In genomic region chr6:17638212-17638611, GRCh38 we compare ENCODE assay signal across 23 cellular contexts. TPM values are rescaled to one million over a fixed set of nuclear protein-coding genes. Genes with fewer than 3 reads are reported as not detected.
DNase-seq lines count a peak whose midpoint lies in the region; ATAC-seq and TF ChIP-seq lines count a peak whose summit lies in the region.
"Had no signal": no experiment of that assay in that cellular context is flagged by ENCODE, and none has a peak within 500 bp of the region (broad histone marks: within the 10 kb centered on the region; RNA-seq: fewer than 3 reads in every experiment).

No MANE protein-coding gene starts in this region.

- no peak overlapping the region for H3K4me3 Mint-ChIP-seq in CD8-positive, alpha-beta memory T cell
- H3K4me3 Mint-ChIP-seq in neural crest cell: no peak overlapping the region
- H3K4me3 Mint-ChIP-seq: B cell had no signal

- H3K27me3 Mint-ChIP-seq in CD8-positive, alpha-beta memory T cell: no peaks in the 10 kb centered on the region
- no peaks in the 10 kb centered on the region for H3K27me3 Mint-ChIP-seq in neural crest cell (ENCODE audit: low read depth)
- H3K27me3 Mint-ChIP-seq: B cell had no signal

- H3K27me3 ChIP-seq in BLaER1 (no peaks in the 10 kb centered on the region), adipocyte (replicated peaks; ENCODE audit: control insufficient read depth, insufficient read depth, low read length) (no peaks in the 10 kb centered on the region)
- H3K27me3 ChIP-seq in CD8-positive, alpha-beta memory T cell (ENCODE audit: insufficient read depth, low read length, poor library complexity, severe bottlenecking): no peaks in the 10 kb centered on the region
- H3K27me3 ChIP-seq: adrenal gland, MG63, sigmoid colon had no signal

- H3K4me1 ChIP-seq in BLaER1 (peaks cover 25% of the 10 kb centered on the region), adipocyte (ENCODE audit: control insufficient read depth, insufficient read depth, low read length) (peaks cover 51% of the 10 kb centered on the region)
- peaks cover 14% of the 10 kb centered on the region for H3K4me1 ChIP-seq in CD8-positive, alpha-beta memory T cell (ENCODE audit: insufficient read depth, low read length)
- H3K4me1 ChIP-seq: adrenal gland had no signal

- H4K20me1 ChIP-seq in BLaER1: peaks cover 49% of the 10 kb centered on the region

- no peak for TF ChIP-seq CTCF in neural crest cell (conservative IDR thresholded peaks at IDR 0.05)

- peak overlapping the region; percentile 36 for H3K4me2 ChIP-seq in BLaER1

- 0 out of 2 replicates have a peak overlapping the region, but pooled peaks have one; percentile 1 for H3K27ac ChIP-seq in BLaER1
- H3K27ac ChIP-seq in CD8-positive, alpha-beta memory T cell (ENCODE audit: low read depth, low read length): no peak overlapping the region
- H3K27ac ChIP-seq: adrenal gland, sigmoid colon, WERI-Rb-1 had no signal

- POLR2A ChIA-PET in CD8-positive, alpha-beta memory T cell (lab: Charles Lee): no interaction called here

- peaks cover 99% of the 10 kb centered on the region for H3K36me3 ChIP-seq in BLaER1
- H3K36me3 ChIP-seq in CD8-positive, alpha-beta memory T cell (ENCODE audit: insufficient read depth, low read length): peaks cover 32% of the 10 kb centered on the region
- peaks cover 49% of the 10 kb centered on the region for H3K36me3 ChIP-seq in adipocyte (ENCODE audit: control insufficient read depth, insufficient read depth, low read length, severe bottlenecking)

- H3K4me3 ChIP-seq in BLaER1 (no peak overlapping the region), adipocyte (ENCODE audit: low read length) (peak overlapping the region; percentile 28)
- H3K4me3 ChIP-seq in CD8-positive, alpha-beta memory T cell (ENCODE audit: low read length): no peak overlapping the region
- H3K4me3 ChIP-seq: adrenal gland, MG63, sigmoid colon had no signal

- peaks cover 4 to 76% (median 16%) of the 10 kb centered on the region in 3 donors for H3K36me3 Mint-ChIP-seq in CD8-positive, alpha-beta memory T cell
- peaks cover 27% of the 10 kb centered on the region for H3K36me3 Mint-ChIP-seq in neural crest cell (ENCODE audit: low read depth)

- H3K27ac Mint-ChIP-seq in CD8-positive, alpha-beta memory T cell: peak overlapping the region in 7 of 8 donors; percentile 0 to 81 (median 44)
- H3K27ac Mint-ChIP-seq in neural crest cell (ENCODE audit: unreplicated experiment): peak overlapping the region; percentile 86
- H3K27ac Mint-ChIP-seq: B cell had no signal

- H3K4me1 Mint-ChIP-seq in CD8-positive, alpha-beta memory T cell: peaks cover 28 to 48% (median 43%) of the 10 kb centered on the region in 3 donors
- no peaks in the 10 kb centered on the region for H3K4me1 Mint-ChIP-seq in neural crest cell

- H3K9ac ChIP-seq in BLaER1: no peak overlapping the region
- no peak overlapping the region for H3K9ac ChIP-seq in adipocyte (ENCODE audit: low read length)

- H3K9me3 Mint-ChIP-seq in CD8-positive, alpha-beta memory T cell: no peaks in the 10 kb centered on the region
- peaks cover 3% of the 10 kb centered on the region for H3K9me3 Mint-ChIP-seq in neural crest cell

- no peaks in the 10 kb centered on the region for H3K9me3 ChIP-seq in BLaER1
- no peaks in the 10 kb centered on the region for H3K9me3 ChIP-seq in CD8-positive, alpha-beta memory T cell (ENCODE audit: low read length)
- no peaks in the 10 kb centered on the region for H3K9me3 ChIP-seq in adipocyte (ENCODE audit: control insufficient read depth, low read length)
- H3K9me3 ChIP-seq: MG63, sigmoid colon had no signal

- CTCF ChIA-PET in CD8-positive, alpha-beta memory T cell (lab: Charles Lee): no interaction called here

- DNase-seq in CD8-positive, alpha-beta memory T cell: no peak
- DNase-seq in adipocyte (ENCODE audit: low read depth): peak; percentile 16
- DNase-seq in neural crest cell (ENCODE audit: low read depth, low spot score): no peak
- DNase-seq in SW480 (ENCODE audit: low spot score): no peak
- DNase-seq: adrenal gland; central memory CD4-positive, alpha-beta T cell; effector CD4-positive, alpha-beta T cell; glutamatergic neuron; H7; MG63; NCI-H1694 treated with DMSO at 0.1 percent for 48 hours; occipital lobe; SIG-M5; sigmoid colon; stimulated activated naive CD8-positive, alpha-beta T cell treated with anti-CD3 and anti-CD28 coated beads, Interleukin-15, Interleukin-2, amounts not matched to agents 100 U/mL and 50 U/mL, for 24 hours; WERI-Rb-1 had no signal

- ATAC-seq in HG02885 (IDR thresholded peaks at IDR 0.05; ENCODE audit: poor library complexity, unreplicated experiment) (no peak), GM21825 (IDR thresholded peaks at IDR 0.05; ENCODE audit: unreplicated experiment) (no peak), HG03196 (IDR thresholded peaks at IDR 0.05; ENCODE audit: unreplicated experiment) (no peak)
- ATAC-seq: esophagus mucosa; HepG2; stimulated activated naive CD8-positive, alpha-beta T cell treated with anti-CD3 and anti-CD28 coated beads, Interleukin-15, Interleukin-2, amounts not matched to agents 100 U/mL and 50 U/mL, for 24 hours had no signal

RNA-seq across cellular contexts. Expression of gene FAM8A1, which starts 38.1 kb away (rescaled TPM):
- 1 to 10 TPM; 4.7 to 5.1 TPM for total RNA-seq in CD8-positive, alpha-beta memory T cell
- 8.3 TPM for polyA plus RNA-seq in CD8-positive, alpha-beta memory T cell
- total RNA-seq in neural crest cell: 17.5 and 17.7 TPM in 2 replicates
